8 cellular contexts compared by ENCODE assay signal in genomic region chr16:87318158-87318644, GRCh38. TPM values are rescaled to one million over a fixed set of nuclear protein-coding genes. Genes with fewer than 3 reads are reported as not detected.
A peak's percentile ranks its signal among the peaks of the same experiment; 100 is the strongest.
DNase-seq lines count a peak whose midpoint lies in the region; ATAC-seq and TF ChIP-seq lines count a peak whose summit lies in the region.

No MANE protein-coding gene starts in this region.

- peak overlapping the region; percentile 85 for H3K4me3 ChIP-seq in hepatocyte
- peak overlapping the region; percentile 98 for H3K4me3 ChIP-seq in smooth muscle cell

- H3K9me2 ChIP-seq in hepatocyte (replicated peaks; ENCODE audit: insufficient read depth), result no peaks in the 10 kb centered on the region

- H3K9ac ChIP-seq in smooth muscle cell (ENCODE audit: low read depth), result peak overlapping the region; percentile 97

- H3K4me2 ChIP-seq in hepatocyte (peak overlapping the region; percentile 88), smooth muscle cell (peak overlapping the region; percentile 94)

- WGBS in hepatocyte (ENCODE audit: low lambda C conversion rate, missing lambda C conversion rate), result 30% methylated on average over 9 of the region's 9 CpGs
- 46% methylated on average over 9 of the region's 9 CpGs for WGBS in smooth muscle cell (ENCODE audit: low lambda C conversion rate)

- DNase-seq in NCI-H146 (lab: John Stamatoyannopoulos, UW), result peak; percentile 28
- no peak for DNase-seq in NCI-H146 treated with DMSO at 0.1 percent for 48 hours (lab: John Stamatoyannopoulos, UW; ENCODE audit: unreplicated experiment)
- DNase-seq in hepatocyte (ENCODE audit: low spot score), result peak; percentile 23
- DNase-seq in smooth muscle cell (lab: John Stamatoyannopoulos, UW; ENCODE audit: unreplicated experiment), result no peak
- no peak for DNase-seq in GM13977 (ENCODE audit: low spot score)
- no peak for DNase-seq in sciatic nerve (ENCODE audit: low spot score)

- H3K4me1 ChIP-seq in hepatocyte (ENCODE audit: insufficient read depth), result no peaks in the 10 kb centered on the region
- H3K4me1 ChIP-seq in smooth muscle cell (ENCODE audit: low read depth), result peaks cover 10% of the 10 kb centered on the region

- H3K27me3 ChIP-seq in hepatocyte, result no peaks in the 10 kb centered on the region
- H3K27me3 ChIP-seq in smooth muscle cell (ENCODE audit: low read depth), result no peaks in the 10 kb centered on the region

- H3K9me3 ChIP-seq in hepatocyte (ENCODE audit: low read depth), result no peaks in the 10 kb centered on the region
- no peaks in the 10 kb centered on the region for H3K9me3 ChIP-seq in smooth muscle cell (replicated peaks; ENCODE audit: low read depth)

- H3K27ac ChIP-seq in VCaP (peak overlapping the region; percentile 55; the same call in 1 of the 2 replicates), hepatocyte (peak overlapping the region; percentile 96), smooth muscle cell (ENCODE audit: low read depth) (peak overlapping the region; percentile 81)

- intact Hi-C loops in sciatic nerve (cut with DNase I), result no loop called here

- H2AFZ ChIP-seq in hepatocyte, result peak overlapping the region; percentile 91
- H2AFZ ChIP-seq in smooth muscle cell (ENCODE audit: low read depth), result peak overlapping the region; percentile 99

- H4K20me1 ChIP-seq in hepatocyte (ENCODE audit: insufficient read depth, poor library complexity, severe bottlenecking) (no peaks in the 10 kb centered on the region), smooth muscle cell (ENCODE audit: low read depth) (no peaks in the 10 kb centered on the region)

- no peak for ATAC-seq in sciatic nerve
- ATAC-seq in HG02870 (IDR thresholded peaks at IDR 0.05; ENCODE audit: unreplicated experiment), result no peak

- TF ChIP-seq CTCF in VCaP (conservative IDR thresholded peaks at IDR 0.05) (no peak), hepatocyte (IDR thresholded peaks at IDR 0.05; ENCODE audit: poor library complexity) (no peak), smooth muscle cell (IDR thresholded peaks at IDR 0.05; ENCODE audit: borderline replicate concordance, insufficient read depth, poor library complexity, severe bottlenecking) (no peak), GM13977 (IDR thresholded peaks at IDR 0.05; ENCODE audit: extremely low read depth, insufficient read depth, missing control alignments) (no peak)

- H3K36me3 ChIP-seq in hepatocyte (replicated peaks; ENCODE audit: insufficient read depth, low read depth) (no peaks in the 10 kb centered on the region), smooth muscle cell (ENCODE audit: low read depth) (no peaks in the 10 kb centered on the region)

- peaks cover 4% of the 10 kb centered on the region for H3F3A ChIP-seq in smooth muscle cell (ENCODE audit: low read depth)

- H3K79me2 ChIP-seq in hepatocyte (peaks cover 21% of the 10 kb centered on the region), smooth muscle cell (ENCODE audit: low read depth) (peaks cover 15% of the 10 kb centered on the region)

- in situ Hi-C loops in GM13977 (cut with MboI; ENCODE audit: low pct_unique_long_range_greater_than_20kb, low sequenced_read_pairs, unreplicated experiment), result no loop called here

RNA-seq across cellular contexts. Expression of gene C16orf95, which starts 1.0 kb away (rescaled TPM):
- total RNA-seq in hepatocyte, result 3.9 and 4.7 TPM in 2 replicates
- 6.6 and 10.6 TPM in 2 replicates for polyA plus RNA-seq in hepatocyte
- total RNA-seq in smooth muscle cell, result 1.9 and 7.7 TPM in 2 replicates
- polyA plus RNA-seq in smooth muscle cell, result 8.0 and 8.2 TPM in 2 replicates
- 6.1 TPM for total RNA-seq in sciatic nerve

Comparison
In these comparisons a context has a peak if more than half of its experiments do, and no peak if none do; other contexts are left out.
1. DNase-seq: peak in NCI-H146 (single experiment) and hepatocyte (single experiment); none in NCI-H146 treated with DMSO at 0.1 percent for 48 hours (single experiment), smooth muscle cell (single experiment), GM13977 (single experiment) and sciatic nerve (single experiment).
2. Peak in every context shown above with its lines, with median percentiles within 50 percentile points of each other: H3K27ac ChIP-seq.